1 cellular context compared by ENCODE assay signal in genomic region chr1:224745924-224746323, GRCh38.
A peak's percentile ranks its signal among the peaks of the same experiment; 100 is the strongest.
TF ChIP-seq lines count a peak whose summit lies in the region.

No MANE protein-coding gene starts in this region.

TF ChIP-seq in GM12878, 131 proteins besides CTCF, POLR2A, EP300 and RAD21 (continued from another document):
- TF ChIP-seq ZNF592 (IDR thresholded peaks at IDR 0.05) (no peak), WRNIP1 (IDR thresholded peaks at IDR 0.05; ENCODE audit: borderline replicate concordance, low read depth, low read length) (no peak), RELB (IDR thresholded peaks at IDR 0.05; ENCODE audit: low read depth) (peak; percentile 73), BRCA1 (IDR thresholded peaks at IDR 0.05; ENCODE audit: low read depth, low read length) (no peak), FOS (IDR thresholded peaks at IDR 0.05; ENCODE audit: borderline replicate concordance, extremely low read depth, insufficient read length) (no peak), DPF2 (IDR thresholded peaks at IDR 0.05) (peak; percentile 59; the same call in 1 of the 2 replicates), ZNF217 (IDR thresholded peaks at IDR 0.05) (peak; percentile 75; the same call in 1 of the 2 replicates), ATF2 (IDR thresholded peaks at IDR 0.05; ENCODE audit: low read length) (peak; percentile 40; the same call in 1 of the 2 replicates), ZBTB11 (CRISPR knock-in tag; IDR thresholded peaks at IDR 0.05) (no peak), NKRF (conservative IDR thresholded peaks at IDR 0.05) (no peak), RCOR1 (conservative IDR thresholded peaks at IDR 0.05; ENCODE audit: low read depth, low read length) (no peak), MTA3 (IDR thresholded peaks at IDR 0.05; ENCODE audit: borderline replicate concordance, low read length) (no peak), SUZ12 (IDR thresholded peaks at IDR 0.05; ENCODE audit: unreplicated experiment) (no peak), CEBPB (IDR thresholded peaks at IDR 0.05; ENCODE audit: borderline replicate concordance in 1 of 2, low read depth in 2 of 2, low read length in 2 of 2) (no peak), ZSCAN29 (IDR thresholded peaks at IDR 0.05) (no peak), RAD51 (IDR thresholded peaks at IDR 0.05) (no peak), IKZF2 (IDR thresholded peaks at IDR 0.05) (peak; percentile 47 to 57; a peak in 2 of 4 replicates), TCF12 (IDR thresholded peaks at IDR 0.05; ENCODE audit: low read depth, low read length) (0 out of 2 replicates have a peak, but pooled peaks have one; percentile 46), NR2C2 (IDR thresholded peaks at IDR 0.05; ENCODE audit: borderline replicate concordance, control insufficient read depth, insufficient read length, low read depth) (no peak), JUNB (IDR thresholded peaks at IDR 0.05) (peak; percentile 65), BHLHE40 (IDR thresholded peaks at IDR 0.05; ENCODE audit: borderline replicate concordance in 1 of 2, low read depth in 2 of 2, low read length in 1 of 2) (peak in 1 of 2 experiments; percentile 10; a peak in 1 of 4 replicates), BACH1 (IDR thresholded peaks at IDR 0.05; ENCODE audit: borderline replicate concordance) (no peak), ZNF687 (IDR thresholded peaks at IDR 0.05) (peak; percentile 65; the same call in 1 of the 2 replicates), GATAD2B (conservative IDR thresholded peaks at IDR 0.05; ENCODE audit: low read depth) (0 out of 2 replicates have a peak, but pooled peaks have one; percentile 23), KDM1A (IDR thresholded peaks at IDR 0.05; ENCODE audit: borderline replicate concordance) (no peak), PAX5 (IDR thresholded peaks at IDR 0.05; ENCODE audit: borderline replicate concordance, low read depth, low read length) (no peak), MEF2A (IDR thresholded peaks at IDR 0.05; ENCODE audit: insufficient read depth, low read depth, low read length) (no peak), NR2F1 (conservative IDR thresholded peaks at IDR 0.05) (0 out of 2 replicates have a peak, but pooled peaks have one; percentile 38), ZZZ3 (IDR thresholded peaks at IDR 0.05; ENCODE audit: control insufficient read depth, insufficient read length, low read depth) (no peak), TARDBP (IDR thresholded peaks at IDR 0.05; ENCODE audit: borderline replicate concordance) (no peak), IKZF1 (conservative IDR thresholded peaks at IDR 0.05) (peak; percentile 64; the same call in 1 of the 2 replicates), RELA (IDR thresholded peaks at IDR 0.05; ENCODE audit: borderline replicate concordance, partially characterized antibody) (no peak), NFIC (IDR thresholded peaks at IDR 0.05; ENCODE audit: low read depth, low read length) (peak; percentile 43; the same call in 1 of the 2 replicates), ASH2L (IDR thresholded peaks at IDR 0.05; ENCODE audit: borderline replicate concordance, low read depth) (no peak), ATF7 (IDR thresholded peaks at IDR 0.05; ENCODE audit: low read depth) (peak; percentile 41; the same call in 1 of the 2 replicates), EED (IDR thresholded peaks at IDR 0.05; ENCODE audit: low read depth) (peak; percentile 52; the same call in 1 of the 2 replicates)
